ENCODE assay signal across 16 cellular contexts in genomic region chr3:15707779-15708178, GRCh38.
DNase-seq lines count a peak whose midpoint lies in the region; ATAC-seq and TF ChIP-seq lines count a peak whose summit lies in the region.
"Had no signal": no experiment of that assay in that cellular context is flagged by ENCODE, and none has a peak within 500 bp of the region (broad histone marks: within the 10 kb centered on the region; RNA-seq: fewer than 3 reads in every experiment).

No MANE protein-coding gene starts in this region.

- no peaks in the 10 kb centered on the region for H3K36me3 ChIP-seq in trophoblast cell (ENCODE audit: control insufficient read depth in 1 of 2, insufficient read depth in 2 of 2, low read length in 2 of 2)
- H3K36me3 ChIP-seq: BE2C had no signal

- no peak overlapping the region for H3K4ac ChIP-seq in trophoblast cell (ENCODE audit: low read depth, low read length)

- H3K4me3 Mint-ChIP-seq in T-helper 17 cell, result peak overlapping the region; percentile 39
- H3K4me3 Mint-ChIP-seq: CD14-positive monocyte; CD8-positive, alpha-beta T cell had no signal

- H3K79me1 ChIP-seq in trophoblast cell (ENCODE audit: low read length), result no peaks in the 10 kb centered on the region

- DNase-seq in left ventricle myocardium superior, result no peak
- DNase-seq in cardiac septum (ENCODE audit: low spot score), result no peak
- DNase-seq in T-helper 17 cell, result no peak
- no peak for DNase-seq in trophoblast cell
- DNase-seq in GM13976 (ENCODE audit: low spot score), result no peak
- DNase-seq in T-helper 1 cell, result no peak
- DNase-seq: BE2C; CD8-positive, alpha-beta T cell; COR-L47; DMS153; DMS79 treated with DMSO at 0.1 percent for 48 hours; EL had no signal

- no peak overlapping the region for H4K12ac ChIP-seq in trophoblast cell (ENCODE audit: low read depth, low read length)

- H2BK120ac ChIP-seq in trophoblast cell (ENCODE audit: insufficient read depth, low read length, poor library complexity), result no peak overlapping the region

- H2BK5ac ChIP-seq in trophoblast cell (ENCODE audit: low read depth, low read length, poor library complexity), result no peak overlapping the region

- no peak overlapping the region for H3K4me2 ChIP-seq in trophoblast cell (ENCODE audit: low read length)

- H3K18ac ChIP-seq in trophoblast cell (ENCODE audit: low read length), result no peak overlapping the region

- H3K27ac Mint-ChIP-seq in T-helper 17 cell, result no peak overlapping the region
- H3K27ac Mint-ChIP-seq: CD8-positive, alpha-beta T cell had no signal

- no peak overlapping the region for H3K9ac ChIP-seq in trophoblast cell (ENCODE audit: low read length)

- in situ Hi-C loops in GM13976 (cut with MboI; ENCODE audit: low sequenced_read_pairs, unreplicated experiment), result no loop called here

- H4K91ac ChIP-seq in trophoblast cell (ENCODE audit: low read depth, low read length), result no peak overlapping the region

- no peaks in the 10 kb centered on the region for H3K27me3 Mint-ChIP-seq in T-helper 17 cell

- ATAC-seq in left ventricle myocardium superior (peak; percentile 48), T-helper 17 cell (no peak), GM21529 (IDR thresholded peaks at IDR 0.05; ENCODE audit: unreplicated experiment) (no peak)
- ATAC-seq: CD8-positive, alpha-beta T cell; HepG2 had no signal

- no peak overlapping the region for H3K14ac ChIP-seq in trophoblast cell (ENCODE audit: low read length)

- no peaks in the 10 kb centered on the region for H3K27me3 ChIP-seq in trophoblast cell (ENCODE audit: insufficient read depth, low read length)
- H3K27me3 ChIP-seq: BE2C had no signal

- no peaks in the 10 kb centered on the region for H3K9me3 ChIP-seq in T-helper 17 cell (ENCODE audit: control insufficient read depth, low read length, poor library complexity, severe bottlenecking)
- H3K9me3 ChIP-seq in trophoblast cell (ENCODE audit: insufficient read depth, low read depth, low read length), result no peaks in the 10 kb centered on the region
- H3K9me3 ChIP-seq: BE2C, HAP-1 had no signal

- H2BK12ac ChIP-seq in trophoblast cell (ENCODE audit: low read length), result no peak overlapping the region

- peaks cover 4% of the 10 kb centered on the region for H3K4me1 Mint-ChIP-seq in T-helper 17 cell

- no peak overlapping the region for H2AK5ac ChIP-seq in trophoblast cell (ENCODE audit: low read length)

- intact Hi-C loops in left ventricle myocardium superior (cut with micrococcal nuclease) (no loop called here), cardiac septum (cut with DNase I) (no loop called here)

- H3K23ac ChIP-seq in trophoblast cell (ENCODE audit: low read length), result peak overlapping the region; percentile 2

- WGBS in trophoblast cell (ENCODE audit: extremely low coverage, insufficient coverage, insufficient read length), result no CpG with 5 or more reads among the region's 1 CpG

- no peaks in the 10 kb centered on the region for H3K4me1 ChIP-seq in trophoblast cell (ENCODE audit: control insufficient read depth in 1 of 2, insufficient read depth in 2 of 2, low read length in 2 of 2)
- H3K4me1 ChIP-seq: BE2C had no signal

- no peak overlapping the region for H4K8ac ChIP-seq in trophoblast cell (ENCODE audit: low read depth, low read length)

- H3K36me3 Mint-ChIP-seq in T-helper 17 cell (ENCODE audit: low read depth), result peaks cover 21% of the 10 kb centered on the region

- no peaks in the 10 kb centered on the region for H3K79me2 ChIP-seq in trophoblast cell (ENCODE audit: control insufficient read depth, insufficient read depth, low read length, poor library complexity)

- no peak overlapping the region for H2AFZ ChIP-seq in trophoblast cell (ENCODE audit: insufficient read depth, low read length, poor library complexity)

- no peak overlapping the region for H3K27ac ChIP-seq in trophoblast cell (ENCODE audit: low read depth, low read length)

- no peak overlapping the region for H3K4me3 ChIP-seq in trophoblast cell (ENCODE audit: low read depth, low read length)
- H3K4me3 ChIP-seq: HAP-1 had no signal

- TF ChIP-seq CTCF in GM13976 (IDR thresholded peaks at IDR 0.05; ENCODE audit: borderline replicate concordance, control extremely low read depth, extremely low read depth, insufficient read depth, missing control alignments), result no peak
